13 cellular contexts compared by ENCODE assay signal in genomic region chr15:39625856-39626255, GRCh38. TPM values are rescaled to one million over a fixed set of nuclear protein-coding genes. Genes with fewer than 3 reads are reported as not detected.
DNase-seq lines count a peak whose midpoint lies in the region; ATAC-seq and TF ChIP-seq lines count a peak whose summit lies in the region.
"Had no signal": no experiment of that assay in that cellular context is flagged by ENCODE, and none has a peak within 500 bp of the region (broad histone marks: within the 10 kb centered on the region; RNA-seq: fewer than 3 reads in every experiment).

No MANE protein-coding gene starts in this region.

- intact Hi-C loops in Right ventricle myocardium superior (cut with DNase I) (no loop called here), Right ventricle myocardium inferior (cut with DNase I) (no loop called here), left ventricle myocardium inferior (cut with micrococcal nuclease) (no loop called here), vagina (cut with DNase I) (no loop called here)

- peaks cover 82% of the 10 kb centered on the region for H3K4me1 Mint-ChIP-seq in activated naive CD8-positive, alpha-beta T cell treated with anti-CD3 and anti-CD28 coated beads, Interleukin-2, amount 50 U/mL, for 24 hours
- H3K4me1 Mint-ChIP-seq in progenitor cell of endocrine pancreas (ENCODE audit: low read depth) = peaks cover 7% of the 10 kb centered on the region

- DNase-seq in Right ventricle myocardium superior (no peak), Right ventricle myocardium inferior (ENCODE audit: missing footprints) (no peak), left ventricle myocardium inferior (no peak), vagina (ENCODE audit: extremely low spot score in 2 of 2) (no peak), progenitor cell of endocrine pancreas (ENCODE audit: low spot score, unreplicated experiment) (no peak), NCI-H1092 (lab: John Stamatoyannopoulos, UW) (no peak)
- no peak for DNase-seq in activated naive CD8-positive, alpha-beta T cell treated with anti-CD3 and anti-CD28 coated beads, Interleukin-2, amount 50 U/mL, for 24 hours
- DNase-seq: AML-193, KBM-7, uterus had no signal

- TF ChIP-seq POLR2A in vagina (IDR thresholded peaks at IDR 0.05) = no peak

- H3K27ac ChIP-seq in left ventricle myocardium inferior (replicated peaks) (peak overlapping the region; percentile 88), vagina (peak overlapping the region; percentile 64)

- H3K4me3 ChIP-seq in left ventricle myocardium inferior (no peak overlapping the region), vagina (no peak overlapping the region)
- H3K4me3 ChIP-seq: ascending aorta, skin epidermis, uterus had no signal

- no peak for TF ChIP-seq CTCF in left ventricle myocardium inferior (IDR thresholded peaks at IDR 0.05; ENCODE audit: borderline replicate concordance)
- TF ChIP-seq CTCF in vagina (IDR thresholded peaks at IDR 0.05) = no peak
- TF ChIP-seq CTCF in progenitor cell of endocrine pancreas (IDR thresholded peaks at IDR 0.05; ENCODE audit: unreplicated experiment) = no peak

- H3K27me3 Mint-ChIP-seq in activated naive CD8-positive, alpha-beta T cell treated with anti-CD3 and anti-CD28 coated beads, Interleukin-2, amount 50 U/mL, for 24 hours = no peaks in the 10 kb centered on the region
- no peaks in the 10 kb centered on the region for H3K27me3 Mint-ChIP-seq in progenitor cell of endocrine pancreas

- H3K27me3 ChIP-seq in left ventricle myocardium inferior (ENCODE audit: low read depth) (no peaks in the 10 kb centered on the region), vagina (no peaks in the 10 kb centered on the region)
- H3K27me3 ChIP-seq: ascending aorta, uterus had no signal

- peak overlapping the region; percentile 89 for H3K27ac Mint-ChIP-seq in activated naive CD8-positive, alpha-beta T cell treated with anti-CD3 and anti-CD28 coated beads, Interleukin-2, amount 50 U/mL, for 24 hours
- H3K27ac Mint-ChIP-seq in progenitor cell of endocrine pancreas = no peak overlapping the region

- peaks cover 13% of the 10 kb centered on the region for H3K36me3 Mint-ChIP-seq in activated naive CD8-positive, alpha-beta T cell treated with anti-CD3 and anti-CD28 coated beads, Interleukin-2, amount 50 U/mL, for 24 hours (ENCODE audit: low read depth)
- no peaks in the 10 kb centered on the region for H3K36me3 Mint-ChIP-seq in progenitor cell of endocrine pancreas (ENCODE audit: insufficient read depth)

- ATAC-seq in Right ventricle myocardium superior (ENCODE audit: poor library complexity) (peak; percentile 11), Right ventricle myocardium inferior (no peak), HG03460 (IDR thresholded peaks at IDR 0.05; ENCODE audit: unreplicated experiment) (no peak)
- no peak for ATAC-seq in activated naive CD8-positive, alpha-beta T cell treated with anti-CD3 and anti-CD28 coated beads, Interleukin-2, amount 50 U/mL, for 24 hours

- H3K9me3 ChIP-seq in left ventricle myocardium inferior (replicated peaks) = no peaks in the 10 kb centered on the region
- no peaks in the 10 kb centered on the region for H3K9me3 ChIP-seq in vagina
- H3K9me3 ChIP-seq: ascending aorta, uterus had no signal

- H3K4me3 Mint-ChIP-seq in activated naive CD8-positive, alpha-beta T cell treated with anti-CD3 and anti-CD28 coated beads, Interleukin-2, amount 50 U/mL, for 24 hours = no peak overlapping the region
- no peak overlapping the region for H3K4me3 Mint-ChIP-seq in progenitor cell of endocrine pancreas (ENCODE audit: low read depth)

- H3K36me3 ChIP-seq in left ventricle myocardium inferior (no peaks in the 10 kb centered on the region), vagina (no peaks in the 10 kb centered on the region)
- H3K36me3 ChIP-seq: ascending aorta, uterus had no signal

- H3K9me3 Mint-ChIP-seq in activated naive CD8-positive, alpha-beta T cell treated with anti-CD3 and anti-CD28 coated beads, Interleukin-2, amount 50 U/mL, for 24 hours = peaks cover 6% of the 10 kb centered on the region
- no peaks in the 10 kb centered on the region for H3K9me3 Mint-ChIP-seq in progenitor cell of endocrine pancreas (ENCODE audit: low read depth)

- peaks cover 76% of the 10 kb centered on the region for H3K4me1 ChIP-seq in left ventricle myocardium inferior
- peaks cover 35% of the 10 kb centered on the region for H3K4me1 ChIP-seq in vagina
- H3K4me1 ChIP-seq: uterus had no signal

RNA-seq across cellular contexts. Expression of gene THBS1, which starts 45.0 kb away (rescaled TPM):
- total RNA-seq in Right ventricle myocardium superior (37.5 TPM), Right ventricle myocardium inferior (35.4 TPM), left ventricle myocardium inferior (47.4 TPM), vagina (513 TPM), progenitor cell of endocrine pancreas (22.9 and 34.6 TPM in 2 replicates)

Comparison
In these comparisons a context has a peak if more than half of its experiments do, and no peak if none do; other contexts are left out.
1. RNA of gene THBS1, which starts 45.0 kb away (total RNA-seq): 513 TPM in vagina (single experiment); 47.4 TPM in left ventricle myocardium inferior (single experiment), 37.5 TPM in Right ventricle myocardium superior (single experiment), 35.4 TPM in Right ventricle myocardium inferior (single experiment) and 22.9 to 34.6 TPM in progenitor cell of endocrine pancreas; every median in the first group is over 10 times any median in the second.